ENCODE assay signal across 11 cellular contexts in genomic region chr18:79577451-79578395, GRCh38.
DNase-seq lines count a peak whose midpoint lies in the region; ATAC-seq and TF ChIP-seq lines count a peak whose summit lies in the region.
"Had no signal": no experiment of that assay in that cellular context is flagged by ENCODE, and none has a peak within 500 bp of the region (broad histone marks: within the 10 kb centered on the region; RNA-seq: fewer than 3 reads in every experiment).

No MANE protein-coding gene starts in this region.

- H3K27ac Mint-ChIP-seq in natural killer cell treated with Interleukin-12 subunit alpha and Interleukin-12 subunit beta and Interleukin-15 and Interleukin-18, amount 100 ng/mL, for 72 hours = no peak overlapping the region
- H3K27ac Mint-ChIP-seq in natural killer cell = no peak overlapping the region
- H3K27ac Mint-ChIP-seq: CD14-positive monocyte, HFFc6 had no signal

- DNase-seq in natural killer cell treated with Interleukin-12 subunit alpha and Interleukin-12 subunit beta and Interleukin-15 and Interleukin-18, amount 100 ng/mL, for 72 hours (ENCODE audit: low spot score) = peak; percentile 58
- DNase-seq in natural killer cell = no peak
- DNase-seq in body of pancreas = peak in 3 of 4 donors; percentile 36 to 46 (median 42)
- DNase-seq in lower lobe of right lung = peak; percentile 48
- DNase-seq in uterus = peak; percentile 64 to 75
- DNase-seq in NCI-H82 (lab: John Stamatoyannopoulos, UW) = no peak
- no peak for DNase-seq in T-helper 2 cell
- no peak for DNase-seq in germinal center (ENCODE audit: low spot score)
- DNase-seq: HFFc6; stimulated activated CD4-positive, alpha-beta T cell treated with anti-CD3 and anti-CD28 coated beads, Interleukin-12 subunit alpha, Interleukin-12 subunit beta, amount 100 ng/mL, for 4 hours had no signal

- H3K36me3 Mint-ChIP-seq in natural killer cell treated with Interleukin-12 subunit alpha and Interleukin-12 subunit beta and Interleukin-15 and Interleukin-18, amount 100 ng/mL, for 72 hours = no peaks in the 10 kb centered on the region
- peaks cover 7% of the 10 kb centered on the region for H3K36me3 Mint-ChIP-seq in natural killer cell
- H3K36me3 Mint-ChIP-seq: CD14-positive monocyte had no signal

- H3K4me3 ChIP-seq in body of pancreas (no peak overlapping the region), lower lobe of right lung (no peak overlapping the region), uterus (no peak overlapping the region)

- intact Hi-C loops in natural killer cell (cut with micrococcal nuclease) (no loop called here), body of pancreas (cut with DNase I) (no loop called here), lower lobe of right lung (cut with DNase I) (no loop called here), uterus (cut with DNase I; ENCODE audit: low total_unique reads) (no loop called here)

- H3K9me3 Mint-ChIP-seq in natural killer cell treated with Interleukin-12 subunit alpha and Interleukin-12 subunit beta and Interleukin-15 and Interleukin-18, amount 100 ng/mL, for 72 hours = no peaks in the 10 kb centered on the region
- H3K9me3 Mint-ChIP-seq in natural killer cell = peaks cover 2 to 6% of the 10 kb centered on the region in 2 donors

- TF ChIP-seq CTCF in natural killer cell (IDR thresholded peaks at IDR 0.05) (no peak), body of pancreas (IDR thresholded peaks at IDR 0.05) (no peak), lower lobe of right lung (IDR thresholded peaks at IDR 0.05) (no peak), uterus (IDR thresholded peaks at IDR 0.05) (no peak)

- no peak for ATAC-seq in natural killer cell treated with Interleukin-12 subunit alpha and Interleukin-12 subunit beta and Interleukin-15 and Interleukin-18, amount 100 ng/mL, for 72 hours
- ATAC-seq in natural killer cell (no peak), body of pancreas (no peak), lower lobe of right lung (peak; percentile 9 to 20)

- H3K36me3 ChIP-seq in body of pancreas (replicated peaks in 1 of 2; ENCODE audit: insufficient read depth in 1 of 2, low read depth in 2 of 2) = no peaks in the 10 kb centered on the region
- H3K36me3 ChIP-seq in lower lobe of right lung = no peaks in the 10 kb centered on the region
- no peaks in the 10 kb centered on the region for H3K36me3 ChIP-seq in uterus

- H3K27me3 Mint-ChIP-seq in natural killer cell treated with Interleukin-12 subunit alpha and Interleukin-12 subunit beta and Interleukin-15 and Interleukin-18, amount 100 ng/mL, for 72 hours = no peaks in the 10 kb centered on the region
- H3K27me3 Mint-ChIP-seq in natural killer cell (ENCODE audit: low read depth in 2 of 2) = no peaks in the 10 kb centered on the region

- WGBS in body of pancreas, 2 donors = 63 to 66% methylated on average over 16 to 34 of the region's 37 CpGs

- H3K4me3 Mint-ChIP-seq in natural killer cell treated with Interleukin-12 subunit alpha and Interleukin-12 subunit beta and Interleukin-15 and Interleukin-18, amount 100 ng/mL, for 72 hours = no peak overlapping the region
- H3K4me3 Mint-ChIP-seq in natural killer cell = no peak overlapping the region
- H3K4me3 Mint-ChIP-seq: CD14-positive monocyte, HFFc6 had no signal

- H3K4me1 ChIP-seq in body of pancreas (peaks cover 33% of the 10 kb centered on the region), lower lobe of right lung (peaks cover 17% of the 10 kb centered on the region), uterus (peaks cover 10 to 20% of the 10 kb centered on the region in 2 donors)

- TF ChIP-seq POLR2A in body of pancreas (IDR thresholded peaks at IDR 0.05) (no peak), uterus (IDR thresholded peaks at IDR 0.05) (no peak)

- H3K9me3 ChIP-seq in body of pancreas = peaks cover 0 to 8% (median 0%) of the 10 kb centered on the region in 3 donors
- peaks cover 15% of the 10 kb centered on the region for H3K9me3 ChIP-seq in lower lobe of right lung
- peaks cover 0 to 4% of the 10 kb centered on the region in 2 donors for H3K9me3 ChIP-seq in uterus

- H3K27me3 ChIP-seq in body of pancreas (no peaks in the 10 kb centered on the region), lower lobe of right lung (ENCODE audit: low read depth) (no peaks in the 10 kb centered on the region), uterus (no peaks in the 10 kb centered on the region)

- peak overlapping the region; percentile 30 to 85 (median 80) for H3K27ac ChIP-seq in body of pancreas
- no peak overlapping the region for H3K27ac ChIP-seq in lower lobe of right lung
- peak overlapping the region in 1 of 2 donors; percentile 80 for H3K27ac ChIP-seq in uterus

- H3K4me1 Mint-ChIP-seq in natural killer cell treated with Interleukin-12 subunit alpha and Interleukin-12 subunit beta and Interleukin-15 and Interleukin-18, amount 100 ng/mL, for 72 hours (ENCODE audit: low read depth in 2 of 2) = no peaks in the 10 kb centered on the region
- peaks cover 0 to 4% of the 10 kb centered on the region in 2 donors for H3K4me1 Mint-ChIP-seq in natural killer cell

Comparison
In these comparisons a context has a peak if more than half of its experiments do, and no peak if none do; other contexts are left out.
1. DNase-seq: peak in natural killer cell treated with Interleukin-12 subunit alpha and Interleukin-12 subunit beta and Interleukin-15 and Interleukin-18, amount 100 ng/mL, for 72 hours (single experiment), body of pancreas (3 of 4), lower lobe of right lung (single experiment) and uterus (2 of 2); none in natural killer cell (single experiment), NCI-H82 (single experiment), T-helper 2 cell (0 of 5) and germinal center (single experiment).
2. ATAC-seq: peak in lower lobe of right lung (2 of 2); none in natural killer cell treated with Interleukin-12 subunit alpha and Interleukin-12 subunit beta and Interleukin-15 and Interleukin-18, amount 100 ng/mL, for 72 hours (0 of 2), natural killer cell (0 of 3) and body of pancreas (single experiment).